16 cellular contexts compared by ENCODE assay signal in genomic region chrX:150736478-150736877, GRCh38. TPM values are rescaled to one million over a fixed set of nuclear protein-coding genes. Genes with fewer than 3 reads are reported as not detected.
DNase-seq lines count a peak whose midpoint lies in the region; ATAC-seq lines count a peak whose summit lies in the region.
"Had no signal": no experiment of that assay in that cellular context is flagged by ENCODE, and none has a peak within 500 bp of the region (broad histone marks: within the 10 kb centered on the region; RNA-seq: fewer than 3 reads in every experiment).

No MANE protein-coding gene starts in this region.

- peak overlapping the region; percentile 46 for H3K4me3 Mint-ChIP-seq in activated CD4-positive, alpha-beta T cell treated with anti-CD3 and anti-CD28 coated beads, Interleukin-2, amount 10 ng/mL, durations not matched to agents 7 days and 5 days
- H3K4me3 Mint-ChIP-seq in activated T-helper 2 cell treated with anti-CD3 and anti-CD28 coated beads, Interferon-gamma antibody, Interleukin-2, Interleukin-4, amounts not matched to agents 10 μg/mL and 5 μg/mL and 100 μg/mL, durations not matched to agents 14 hours and 24 hours and 36 hours (ENCODE audit: low read depth): no peak overlapping the region
- no peak overlapping the region for H3K4me3 Mint-ChIP-seq in stimulated activated effector memory CD8-positive, alpha-beta T cell treated with anti-CD3 and anti-CD28 coated beads, Interleukin-12 subunit alpha, Interleukin-12 subunit beta, amount 100 ng/mL, for 72 hours

- peak; percentile 63 for ATAC-seq in HG03342 (IDR thresholded peaks at IDR 0.05; ENCODE audit: unreplicated experiment)
- ATAC-seq in stimulated activated effector memory CD8-positive, alpha-beta T cell treated with anti-CD3 and anti-CD28 coated beads, Interleukin-12 subunit alpha, Interleukin-12 subunit beta, amount 100 ng/mL, for 72 hours: no peak

- intact Hi-C loops in activated T-helper 2 cell treated with anti-CD3 and anti-CD28 coated beads, Interferon-gamma antibody, Interleukin-2, Interleukin-4, amounts not matched to agents 10 μg/mL and 5 μg/mL and 100 μg/mL, durations not matched to agents 14 hours and 24 hours and 36 hours (cut with micrococcal nuclease): no loop called here

- POLR2A ChIA-PET in activated CD4-positive, alpha-beta T cell treated with anti-CD3 and anti-CD28 coated beads, Interleukin-2, amount 10 ng/mL, durations not matched to agents 7 days and 5 days (lab: Charles Lee): no interaction called here

- H3K27ac Mint-ChIP-seq in activated CD4-positive, alpha-beta T cell treated with anti-CD3 and anti-CD28 coated beads, Interleukin-2, amount 10 ng/mL, durations not matched to agents 7 days and 5 days: peak overlapping the region; percentile 90
- peak overlapping the region; percentile 38 for H3K27ac Mint-ChIP-seq in activated T-helper 2 cell treated with anti-CD3 and anti-CD28 coated beads, Interferon-gamma antibody, Interleukin-2, Interleukin-4, amounts not matched to agents 10 μg/mL and 5 μg/mL and 100 μg/mL, durations not matched to agents 14 hours and 24 hours and 36 hours
- H3K27ac Mint-ChIP-seq in stimulated activated effector memory CD8-positive, alpha-beta T cell treated with anti-CD3 and anti-CD28 coated beads, Interleukin-12 subunit alpha, Interleukin-12 subunit beta, amount 100 ng/mL, for 72 hours: peak overlapping the region; percentile 74

- CTCF ChIA-PET in activated CD4-positive, alpha-beta T cell treated with anti-CD3 and anti-CD28 coated beads, Interleukin-2, amount 10 ng/mL, durations not matched to agents 7 days and 5 days (lab: Charles Lee): no interaction called here

- peaks cover 66% of the 10 kb centered on the region for H3K36me3 Mint-ChIP-seq in activated CD4-positive, alpha-beta T cell treated with anti-CD3 and anti-CD28 coated beads, Interleukin-2, amount 10 ng/mL, durations not matched to agents 7 days and 5 days (ENCODE audit: low read depth)
- peaks cover 81% of the 10 kb centered on the region for H3K36me3 Mint-ChIP-seq in activated T-helper 2 cell treated with anti-CD3 and anti-CD28 coated beads, Interferon-gamma antibody, Interleukin-2, Interleukin-4, amounts not matched to agents 10 μg/mL and 5 μg/mL and 100 μg/mL, durations not matched to agents 14 hours and 24 hours and 36 hours (ENCODE audit: low read depth)
- peaks cover 82% of the 10 kb centered on the region for H3K36me3 Mint-ChIP-seq in stimulated activated effector memory CD8-positive, alpha-beta T cell treated with anti-CD3 and anti-CD28 coated beads, Interleukin-12 subunit alpha, Interleukin-12 subunit beta, amount 100 ng/mL, for 72 hours

- H3K9me3 Mint-ChIP-seq in activated CD4-positive, alpha-beta T cell treated with anti-CD3 and anti-CD28 coated beads, Interleukin-2, amount 10 ng/mL, durations not matched to agents 7 days and 5 days: no peaks in the 10 kb centered on the region
- H3K9me3 Mint-ChIP-seq in activated T-helper 2 cell treated with anti-CD3 and anti-CD28 coated beads, Interferon-gamma antibody, Interleukin-2, Interleukin-4, amounts not matched to agents 10 μg/mL and 5 μg/mL and 100 μg/mL, durations not matched to agents 14 hours and 24 hours and 36 hours: no peaks in the 10 kb centered on the region
- no peaks in the 10 kb centered on the region for H3K9me3 Mint-ChIP-seq in stimulated activated effector memory CD8-positive, alpha-beta T cell treated with anti-CD3 and anti-CD28 coated beads, Interleukin-12 subunit alpha, Interleukin-12 subunit beta, amount 100 ng/mL, for 72 hours

- no peaks in the 10 kb centered on the region for H3K27me3 Mint-ChIP-seq in activated CD4-positive, alpha-beta T cell treated with anti-CD3 and anti-CD28 coated beads, Interleukin-2, amount 10 ng/mL, durations not matched to agents 7 days and 5 days
- H3K27me3 Mint-ChIP-seq in activated T-helper 2 cell treated with anti-CD3 and anti-CD28 coated beads, Interferon-gamma antibody, Interleukin-2, Interleukin-4, amounts not matched to agents 10 μg/mL and 5 μg/mL and 100 μg/mL, durations not matched to agents 14 hours and 24 hours and 36 hours (ENCODE audit: low read depth): no peaks in the 10 kb centered on the region

- peaks cover 26% of the 10 kb centered on the region for H3K4me1 Mint-ChIP-seq in activated CD4-positive, alpha-beta T cell treated with anti-CD3 and anti-CD28 coated beads, Interleukin-2, amount 10 ng/mL, durations not matched to agents 7 days and 5 days
- peaks cover 15% of the 10 kb centered on the region for H3K4me1 Mint-ChIP-seq in activated T-helper 2 cell treated with anti-CD3 and anti-CD28 coated beads, Interferon-gamma antibody, Interleukin-2, Interleukin-4, amounts not matched to agents 10 μg/mL and 5 μg/mL and 100 μg/mL, durations not matched to agents 14 hours and 24 hours and 36 hours (ENCODE audit: low read depth)
- H3K4me1 Mint-ChIP-seq in stimulated activated effector memory CD8-positive, alpha-beta T cell treated with anti-CD3 and anti-CD28 coated beads, Interleukin-12 subunit alpha, Interleukin-12 subunit beta, amount 100 ng/mL, for 72 hours: peaks cover 37% of the 10 kb centered on the region

- DNase-seq in activated CD4-positive, alpha-beta T cell treated with anti-CD3 and anti-CD28 coated beads, Interleukin-2, amount 10 ng/mL, durations not matched to agents 7 days and 5 days: no peak
- DNase-seq in activated CD4-positive, alpha-beta T cell treated with anti-CD3 and anti-CD28 coated beads for 4 hours: no peak
- DNase-seq in activated T-helper 2 cell treated with anti-CD3 and anti-CD28 coated beads, Interferon-gamma antibody, Interleukin-2, Interleukin-4, amounts not matched to agents 10 μg/mL and 5 μg/mL and 100 μg/mL, durations not matched to agents 14 hours and 24 hours and 36 hours (ENCODE audit: low spot score): no peak
- no peak for DNase-seq in stimulated activated effector memory CD8-positive, alpha-beta T cell treated with anti-CD3 and anti-CD28 coated beads, Interleukin-12 subunit alpha, Interleukin-12 subunit beta, amount 100 ng/mL, for 72 hours (ENCODE audit: low spot score in 2 of 2)
- DNase-seq in superior temporal gyrus (ENCODE audit: extremely low spot score) (no peak), T1000 (lab: John Stamatoyannopoulos, UW) (no peak), NCI-H2029 treated with DMSO at 0.1 percent for 48 hours (lab: John Stamatoyannopoulos, UW) (no peak)
- DNase-seq: activated gamma-delta T cell, DMS153, IMR-90, NCI-H1417, NCI-H524 treated with DMSO at 0.1 percent for 48 hours, SHP77 treated with DMSO at 0.1 percent for 48 hours, upper lobe of left lung, WERI-Rb-1 had no signal

RNA-seq across cellular contexts. Expression of gene MTMR1, which starts 43.3 kb away (rescaled TPM):
- 10 to 100 TPM; 47.1 to 51.1 TPM for total RNA-seq in activated CD4-positive, alpha-beta T cell treated with anti-CD3 and anti-CD28 coated beads, Interleukin-2, amount 10 ng/mL, durations not matched to agents 7 days and 5 days
- 31.4 and 32.5 TPM in 2 replicates for total RNA-seq in activated T-helper 2 cell treated with anti-CD3 and anti-CD28 coated beads, Interferon-gamma antibody, Interleukin-2, Interleukin-4, amounts not matched to agents 10 μg/mL and 5 μg/mL and 100 μg/mL, durations not matched to agents 14 hours and 24 hours and 36 hours

Comparison
In these comparisons a context has a peak if more than half of its experiments do, and no peak if none do; other contexts are left out.
1. H3K27ac Mint-ChIP-seq: peak in every context shown above with its lines; median percentile 90 in activated CD4-positive, alpha-beta T cell treated with anti-CD3 and anti-CD28 coated beads, Interleukin-2, amount 10 ng/mL, durations not matched to agents 7 days and 5 days; 74 in stimulated activated effector memory CD8-positive, alpha-beta T cell treated with anti-CD3 and anti-CD28 coated beads, Interleukin-12 subunit alpha, Interleukin-12 subunit beta, amount 100 ng/mL, for 72 hours; 38 in activated T-helper 2 cell treated with anti-CD3 and anti-CD28 coated beads, Interferon-gamma antibody, Interleukin-2, Interleukin-4, amounts not matched to agents 10 μg/mL and 5 μg/mL and 100 μg/mL, durations not matched to agents 14 hours and 24 hours and 36 hours.